ENCODE assay signal across 15 cellular contexts in the genomic region with DNA sequence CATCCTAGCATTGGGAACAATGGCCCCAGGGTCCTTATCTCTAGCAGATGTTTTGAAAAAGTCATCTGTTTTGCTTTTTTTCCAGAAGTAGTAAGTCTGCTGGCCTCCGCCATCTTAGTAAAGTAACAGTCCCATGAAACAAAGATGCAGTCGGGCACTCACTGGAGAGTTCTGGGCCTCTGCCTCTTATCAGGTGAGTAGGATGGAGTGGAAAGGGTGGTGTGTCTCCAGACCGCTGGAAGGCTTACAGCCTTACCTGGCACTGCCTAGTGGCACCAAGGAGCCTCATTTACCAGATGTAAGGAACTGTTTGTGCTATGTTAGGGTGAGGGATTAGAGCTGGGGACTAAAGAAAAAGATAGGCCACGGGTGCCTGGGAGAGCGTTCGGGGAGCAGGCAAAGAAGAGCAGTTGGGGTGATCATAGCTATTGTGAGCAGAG. TPM values are rescaled to one million over a fixed set of nuclear protein-coding genes. Genes with fewer than 3 reads are reported as not detected.
DNase-seq lines count a peak whose midpoint lies in the region; ATAC-seq and TF ChIP-seq lines count a peak whose summit lies in the region.
"Had no signal": no experiment of that assay in that cellular context is flagged by ENCODE, and none has a peak within 500 bp of the region (broad histone marks: within the 10 kb centered on the region; RNA-seq: fewer than 3 reads in every experiment).

No MANE protein-coding gene starts in this region.

- intact Hi-C loops in CD8-positive, alpha-beta T cell (cut with DNase I, micrococcal nuclease) = loop anchor here (1.0 to 5.0 kb wide), 8 partner anchors 10 to 622 kb away; a partner anchor contains a TSS

- peak overlapping the region; percentile 76 for H3K27ac ChIP-seq in CD8-positive, alpha-beta T cell (ENCODE audit: low read depth, low read length)
- no peak overlapping the region for H3K27ac ChIP-seq in neural progenitor cell
- H3K27ac ChIP-seq: left lung had no signal

- no peaks in the 10 kb centered on the region for H3K9me3 ChIP-seq in CD8-positive, alpha-beta T cell (ENCODE audit: low read length)
- H3K9me3 ChIP-seq in neural progenitor cell (ENCODE audit: low read depth) = no peaks in the 10 kb centered on the region
- H3K9me3 ChIP-seq: left lung had no signal

- CTCF ChIA-PET in CD8-positive, alpha-beta T cell (lab: Charles Lee) = interaction anchor here (1.2 to 3.2 kb wide), 8 partner anchors 9 to 160 kb away, joined by 3 to 29 read pairs (median 6); a partner anchor contains a TSS
- CTCF ChIA-PET in T-cell (lab: Charles Lee) = interaction anchor here (0.5 to 3.0 kb wide), 12 partner anchors 9 to 506 kb away, joined by 3 to 20 read pairs (median 3); a partner anchor contains a TSS

- no peak overlapping the region for H3K9ac ChIP-seq in neural progenitor cell

- no peaks in the 10 kb centered on the region for H3F3A ChIP-seq in neural progenitor cell (ENCODE audit: low read depth)

- TF ChIP-seq CTCF in CD8-positive, alpha-beta T cell (IDR thresholded peaks at IDR 0.05) = no peak
- TF ChIP-seq CTCF in neural progenitor cell (IDR thresholded peaks at IDR 0.05) = no peak

- DNase-seq in CD8-positive, alpha-beta T cell = peak in 4 of 7 experiments; percentile 22 to 80 (median 40)
- DNase-seq in T-cell (peak in 24 of 34 experiments; percentile 13 to 76 (median 40)), neural progenitor cell (ENCODE audit: low spot score) (no peak), NCI-H1694 treated with DMSO at 0.1 percent for 48 hours (lab: John Stamatoyannopoulos, UW) (no peak), inferior parietal cortex (ENCODE audit: extremely low spot score) (no peak)
- DNase-seq in activated naive CD4-positive, alpha-beta T cell treated with anti-CD3 and anti-CD28 coated beads, Interleukin-2, amount 50 U/mL, for 16 hours = peak; percentile 41
- DNase-seq: C1 segment of cervical spinal cord, left lung, NCI-H2029 treated with DMSO at 0.1 percent for 48 hours, SW 1271 had no signal

- no peaks in the 10 kb centered on the region for H3K27me3 ChIP-seq in CD8-positive, alpha-beta T cell (ENCODE audit: insufficient read depth, low read length)
- H3K27me3 ChIP-seq in neural progenitor cell = peaks cover 6% of the 10 kb centered on the region
- H3K27me3 ChIP-seq: left lung had no signal

- peak overlapping the region; percentile 100 for H3K27ac Mint-ChIP-seq in CD8-positive, alpha-beta T cell
- H3K27ac Mint-ChIP-seq in T-cell (peak overlapping the region; percentile 100), neural progenitor cell (no peak overlapping the region)

- H3K27me3 Mint-ChIP-seq in CD8-positive, alpha-beta T cell (ENCODE audit: low read depth) = no peaks in the 10 kb centered on the region
- H3K27me3 Mint-ChIP-seq in T-cell = no peaks in the 10 kb centered on the region
- H3K27me3 Mint-ChIP-seq in neural progenitor cell (ENCODE audit: insufficient read depth, low read depth) = peaks cover 10% of the 10 kb centered on the region

- POLR2A ChIA-PET in CD8-positive, alpha-beta T cell (lab: Charles Lee) = interaction anchor here (0.6 to 13.9 kb wide), 16 partner anchors 9 to 944 kb away, joined by 3 to 336 read pairs (median 4); a partner anchor contains a TSS
- POLR2A ChIA-PET in T-cell (lab: Charles Lee) = interaction anchor here (0.5 to 1.7 kb wide), 7 partner anchors 13 to 88 kb away, joined by 3 to 5 read pairs (median 3); a partner anchor contains a TSS

- peak overlapping the region; percentile 90 for H3K4me3 ChIP-seq in CD8-positive, alpha-beta T cell (ENCODE audit: low read depth, low read length)
- H3K4me3 ChIP-seq in neural progenitor cell = no peak overlapping the region

- H2AFZ ChIP-seq in neural progenitor cell (replicated peaks) = peak overlapping the region; percentile 68

- H3K9me3 Mint-ChIP-seq in CD8-positive, alpha-beta T cell = no peaks in the 10 kb centered on the region
- H3K9me3 Mint-ChIP-seq in T-cell = no peaks in the 10 kb centered on the region
- H3K9me3 Mint-ChIP-seq in neural progenitor cell = no peaks in the 10 kb centered on the region

- peaks cover 44% of the 10 kb centered on the region for H3K36me3 Mint-ChIP-seq in CD8-positive, alpha-beta T cell
- H3K36me3 Mint-ChIP-seq in T-cell = peaks cover 36% of the 10 kb centered on the region
- no peaks in the 10 kb centered on the region for H3K36me3 Mint-ChIP-seq in neural progenitor cell

- H4K20me1 ChIP-seq in neural progenitor cell (ENCODE audit: low read depth) = no peaks in the 10 kb centered on the region

- peaks cover 83% of the 10 kb centered on the region for H3K4me1 Mint-ChIP-seq in CD8-positive, alpha-beta T cell (ENCODE audit: low read depth)
- H3K4me1 Mint-ChIP-seq in T-cell (peaks cover 76 to 91% (median 85%) of the 10 kb centered on the region in 3 donors), neural progenitor cell (peaks cover 4% of the 10 kb centered on the region)

- no peaks in the 10 kb centered on the region for H3K36me3 ChIP-seq in CD8-positive, alpha-beta T cell (ENCODE audit: insufficient read depth, low read length)
- H3K36me3 ChIP-seq in neural progenitor cell = no peaks in the 10 kb centered on the region
- H3K36me3 ChIP-seq: left lung had no signal

- no peaks in the 10 kb centered on the region for H3K79me2 ChIP-seq in neural progenitor cell (ENCODE audit: low read depth)

- peaks cover 54% of the 10 kb centered on the region for H3K4me1 ChIP-seq in CD8-positive, alpha-beta T cell (ENCODE audit: insufficient read depth, low read length)
- no peaks in the 10 kb centered on the region for H3K4me1 ChIP-seq in neural progenitor cell
- H3K4me1 ChIP-seq: left lung had no signal

- peak; percentile 45 for ATAC-seq in CD8-positive, alpha-beta T cell
- ATAC-seq in T-cell (replicated peaks in 1 of 4) = peak; percentile 52 to 58 (median 55)
- ATAC-seq in HG03442 (IDR thresholded peaks at IDR 0.05; ENCODE audit: unreplicated experiment) = no peak
- ATAC-seq in HG02938 (IDR thresholded peaks at IDR 0.05; ENCODE audit: unreplicated experiment) = no peak
- ATAC-seq: left lung had no signal

- no peak overlapping the region for H3K4me2 ChIP-seq in neural progenitor cell

- peak overlapping the region; percentile 99 for H3K4me3 Mint-ChIP-seq in CD8-positive, alpha-beta T cell
- H3K4me3 Mint-ChIP-seq in T-cell (peak overlapping the region; percentile 95 to 99 (median 99)), neural progenitor cell (no peak overlapping the region)

RNA-seq across cellular contexts. Expression of a gene that starts 0.3 kb away (rescaled TPM):
- 100 to 1,000 TPM; 413 to 436 TPM for total RNA-seq in CD8-positive, alpha-beta T cell
- 100 to 1,000 TPM; 555 to 659 (median 596) TPM for total RNA-seq in T-cell
- total RNA-seq in neural progenitor cell (ENCODE audit: low replicate concordance) = not detected in 2 replicates
- total RNA-seq: bronchial epithelial cell, endothelial cell of umbilical vein, osteoblast had no signal

RNA-seq across cellular contexts. Expression of a gene that starts 37.7 kb away (rescaled TPM):
- total RNA-seq in CD8-positive, alpha-beta T cell = 100 to 1,000 TPM; 244 to 265 TPM
- total RNA-seq in T-cell (100 to 1,000 TPM; 290 to 409 (median 361) TPM), neural progenitor cell (ENCODE audit: low replicate concordance) (not detected in 2 replicates)
- total RNA-seq: bronchial epithelial cell, endothelial cell of umbilical vein, osteoblast had no signal

RNA-seq across cellular contexts. Expression of a gene that starts 39.3 kb away (rescaled TPM):
- 10 to 100 TPM; 88.8 to 98.6 TPM for total RNA-seq in CD8-positive, alpha-beta T cell
- total RNA-seq in T-cell (100 to 1,000 TPM; 170 to 215 (median 189) TPM), neural progenitor cell (ENCODE audit: low replicate concordance) (not detected in 2 replicates)
- total RNA-seq: bronchial epithelial cell, endothelial cell of umbilical vein, osteoblast had no signal

RNA-seq across cellular contexts. Expression of a gene that starts 40.7 kb away (rescaled TPM):
- 1 to 10 TPM; 1.2 to 1.4 TPM for total RNA-seq in CD8-positive, alpha-beta T cell
- total RNA-seq in T-cell (1 to 10 TPM in 4 of 5 donors, under 1 TPM in 1; 0.85 to 5.6 (median 2.0) TPM), neural progenitor cell (ENCODE audit: low replicate concordance) (1.9 and 2.3 TPM in 2 replicates)
- total RNA-seq: osteoblast had no signal

RNA-seq across cellular contexts. Expression of a gene that starts 52.7 kb away (rescaled TPM):
- total RNA-seq in CD8-positive, alpha-beta T cell = 10 to 100 TPM; 15.3 to 16.8 TPM
- total RNA-seq in T-cell (10 to 100 TPM in 4 of 5 donors, 1 to 10 TPM in 1; 9.8 to 25.2 (median 16.5) TPM), neural progenitor cell (ENCODE audit: low replicate concordance) (1.1 and 5.7 TPM in 2 replicates)

Comparison
In these comparisons a context has a peak if more than half of its experiments do, and no peak if none do; other contexts are left out.
1. ATAC-seq: peak in CD8-positive, alpha-beta T cell (single experiment) and T-cell (4 of 4); none in HG03442 (single experiment) and HG02938 (single experiment).
2. DNase-seq: peak in CD8-positive, alpha-beta T cell (4 of 7), T-cell (24 of 34) and activated naive CD4-positive, alpha-beta T cell treated with anti-CD3 and anti-CD28 coated beads, Interleukin-2, amount 50 U/mL, for 16 hours (single experiment); none in neural progenitor cell (single experiment), NCI-H1694 treated with DMSO at 0.1 percent for 48 hours (single experiment) and inferior parietal cortex (single experiment).
3. RNA of a gene that starts 0.3 kb away (total RNA-seq): 555 to 659 TPM in T-cell and 413 to 436 TPM in CD8-positive, alpha-beta T cell; not detected in neural progenitor cell; every median in the first group is over 100 times any median in the second.
4. RNA of a gene that starts 37.7 kb away (total RNA-seq): 290 to 409 TPM in T-cell and 244 to 265 TPM in CD8-positive, alpha-beta T cell; not detected in neural progenitor cell; every median in the first group is over 100 times any median in the second.
5. RNA of a gene that starts 39.3 kb away (total RNA-seq): 170 to 215 TPM in T-cell and 88.8 to 98.6 TPM in CD8-positive, alpha-beta T cell; not detected in neural progenitor cell; every median in the first group is over 10 times any median in the second.